Comparison of ENCODE assay signal across 8 cellular contexts in genomic region chr19:57434386-57435061, GRCh38. TPM values are rescaled to one million over a fixed set of nuclear protein-coding genes. Genes with fewer than 3 reads are reported as not detected.
DNase-seq lines count a peak whose midpoint lies in the region; ATAC-seq and TF ChIP-seq lines count a peak whose summit lies in the region.

No MANE protein-coding gene starts in this region.

- H3K4me3 ChIP-seq in AG04450 (ENCODE audit: low read depth, low read length) (peak overlapping the region; percentile 87), KMS-11 (IDR thresholded peaks at IDR 0.05; ENCODE audit: insufficient read depth, low read depth, low read length) (no peak overlapping the region), coronary artery (peak overlapping the region; percentile 83)

- no peak for TF ChIP-seq CTCF in AG04450 (IDR thresholded peaks at IDR 0.05; ENCODE audit: low read depth, low read length)
- no peak for TF ChIP-seq CTCF in KMS-11 (conservative IDR thresholded peaks at IDR 0.05; ENCODE audit: low read depth, low read length)
- no peak for TF ChIP-seq CTCF in coronary artery (IDR thresholded peaks at IDR 0.05)

- H3K36me3 ChIP-seq in KMS-11 (ENCODE audit: insufficient read depth): no peaks in the 10 kb centered on the region

- H3K4me1 Mint-ChIP-seq in naive thymus-derived CD8-positive, alpha-beta T cell: peaks cover 21 to 36% (median 27%) of the 10 kb centered on the region in 4 donors

- POLR2A ChIA-PET in AG04450 (lab: Yijun Ruan, JAX): interaction anchor here (1.5 kb wide), 1 partner anchor 72 kb away, joined by 5 read pairs; the partner anchor contains the start of genes TRAPPC2B and ZNF547
- POLR2A ChIA-PET in naive thymus-derived CD8-positive, alpha-beta T cell (lab: Charles Lee): interaction anchor here (0.6 to 1.1 kb wide), 3 partner anchors 43 to 849 kb away, joined by 3 to 4 read pairs (median 3); partner anchors contain the start of genes ZNF548 and ZNF772

- CTCF ChIA-PET in AG04450 (lab: Charles Lee): no interaction called here

- peak; percentile 16 for ATAC-seq in GM19324 (IDR thresholded peaks at IDR 0.05; ENCODE audit: low FRiP score, unreplicated experiment)
- peak; percentile 0 to 12 for ATAC-seq in naive thymus-derived CD8-positive, alpha-beta T cell

- peaks cover 15% of the 10 kb centered on the region for H3K9me3 ChIP-seq in AG04450 (ENCODE audit: control insufficient read depth, insufficient read depth, low read length)

- H3K9me3 Mint-ChIP-seq in naive thymus-derived CD8-positive, alpha-beta T cell: peaks cover 5 to 26% (median 19%) of the 10 kb centered on the region in 9 donors

- H3K79me2 ChIP-seq in KMS-11 (ENCODE audit: insufficient read depth, low read depth): peaks cover 18% of the 10 kb centered on the region; the same call in 1 of the 2 replicates

- peaks cover 7% of the 10 kb centered on the region for H3K4me1 ChIP-seq in KMS-11 (ENCODE audit: low read depth, poor library complexity, severe bottlenecking)

- peak overlapping the region; percentile 67 for H3K4me2 ChIP-seq in KMS-11

- H3K27me3 ChIP-seq in AG04450 (ENCODE audit: control insufficient read depth, insufficient read depth, low read length) (no peaks in the 10 kb centered on the region), KMS-11 (ENCODE audit: insufficient read depth, low read depth) (no peaks in the 10 kb centered on the region)

- peak overlapping the region; percentile 71; the same call in 1 of the 2 replicates for H3K9ac ChIP-seq in KMS-11

- H3K4me3 Mint-ChIP-seq in naive thymus-derived CD8-positive, alpha-beta T cell: peak overlapping the region; percentile 90 to 100 (median 98)

- H2AFZ ChIP-seq in KMS-11 (ENCODE audit: low read depth): peak overlapping the region; percentile 81

- no peak for DNase-seq in AG04450 (ENCODE audit: low read depth, low spot score)
- DNase-seq in coronary artery (ENCODE audit: low spot score): no peak
- no peak for DNase-seq in naive thymus-derived CD8-positive, alpha-beta T cell
- no peak for DNase-seq in NCI-H82 treated with DMSO at 0.1 percent for 48 hours (lab: John Stamatoyannopoulos, UW; ENCODE audit: unreplicated experiment)
- DNase-seq in NCI-H1694 treated with DMSO at 0.1 percent for 48 hours (lab: John Stamatoyannopoulos, UW): no peak
- no peak for DNase-seq in 8988T

- no peaks in the 10 kb centered on the region for H3K27me3 Mint-ChIP-seq in naive thymus-derived CD8-positive, alpha-beta T cell

- H3K27ac ChIP-seq in AG04450 (ENCODE audit: low read depth, low read length) (peak overlapping the region; percentile 52), KMS-11 (no peak overlapping the region), coronary artery (no peak overlapping the region)

- no peaks in the 10 kb centered on the region for H4K20me1 ChIP-seq in KMS-11 (ENCODE audit: insufficient read depth)

- peaks cover 19 to 29% (median 28%) of the 10 kb centered on the region in 3 donors for H3K36me3 Mint-ChIP-seq in naive thymus-derived CD8-positive, alpha-beta T cell

- H3K27ac Mint-ChIP-seq in naive thymus-derived CD8-positive, alpha-beta T cell: peak overlapping the region; percentile 90 to 99 (median 96)

RNA-seq across cellular contexts. Expression of gene ZNF749, which starts 0.6 kb away (rescaled TPM):
- polyA plus RNA-seq in AG04450 (2011; rRNA removed): 7.4 and 9.7 TPM in 2 replicates
- 9.9 and 12.5 TPM in 2 replicates for polyA minus RNA-seq in AG04450 (2011; rRNA and poly(A)+ RNA removed)
- 10 to 100 TPM; 19.4 to 20.3 TPM for total RNA-seq in naive thymus-derived CD8-positive, alpha-beta T cell
- 10 to 100 TPM in 2 of 3 donors, 1 to 10 TPM in 1; 8.6 to 35.4 (median 22.2) TPM for polyA plus RNA-seq in naive thymus-derived CD8-positive, alpha-beta T cell

RNA-seq across cellular contexts. Expression of gene VN1R1, which starts 22.4 kb away (rescaled TPM):
- polyA plus RNA-seq in AG04450 (2011; rRNA removed): 0.11 and 0.21 TPM in 2 replicates
- 0.17 TPM in 1 of 2 replicates, not detected in the other for polyA minus RNA-seq in AG04450 (2011; rRNA and poly(A)+ RNA removed)
- 1 to 10 TPM; 1.4 to 2.2 TPM for total RNA-seq in naive thymus-derived CD8-positive, alpha-beta T cell
- polyA plus RNA-seq in naive thymus-derived CD8-positive, alpha-beta T cell: under 1 TPM; 0.17 to 0.32 (median 0.20) TPM

RNA-seq across cellular contexts. Expression of gene ZNF17, which starts 23.6 kb away (rescaled TPM):
- polyA plus RNA-seq in AG04450 (2011; rRNA removed): 5.7 and 6.4 TPM in 2 replicates
- polyA minus RNA-seq in AG04450 (2011; rRNA and poly(A)+ RNA removed): 30.1 and 35.3 TPM in 2 replicates
- total RNA-seq in naive thymus-derived CD8-positive, alpha-beta T cell: 10 to 100 TPM; 23.9 to 27.1 TPM
- 1 to 10 TPM; 2.9 to 5.8 (median 4.5) TPM for polyA plus RNA-seq in naive thymus-derived CD8-positive, alpha-beta T cell

RNA-seq across cellular contexts. Expression of gene ZNF772, which starts 42.8 kb away (rescaled TPM):
- 6.6 and 6.8 TPM in 2 replicates for polyA plus RNA-seq in AG04450 (2011; rRNA removed)
- 13.8 and 14.8 TPM in 2 replicates for polyA minus RNA-seq in AG04450 (2011; rRNA and poly(A)+ RNA removed)
- total RNA-seq in naive thymus-derived CD8-positive, alpha-beta T cell: 10 to 100 TPM; 20.9 to 23.8 TPM
- polyA plus RNA-seq in naive thymus-derived CD8-positive, alpha-beta T cell: 1 to 10 TPM; 2.6 to 3.4 (median 2.9) TPM

RNA-seq across cellular contexts. Expression of gene ZNF548, which starts 44.9 kb away (rescaled TPM):
- 12.7 and 14.2 TPM in 2 replicates for polyA plus RNA-seq in AG04450 (2011; rRNA removed)
- polyA minus RNA-seq in AG04450 (2011; rRNA and poly(A)+ RNA removed): 21.8 and 23.5 TPM in 2 replicates
- total RNA-seq in naive thymus-derived CD8-positive, alpha-beta T cell: 10 to 100 TPM; 91.9 to 96.6 TPM
- 10 to 100 TPM; 11.8 to 16.5 (median 12.2) TPM for polyA plus RNA-seq in naive thymus-derived CD8-positive, alpha-beta T cell
